Comparison of ENCODE assay signal across 15 cellular contexts in genomic region chr3:41216993-41217392, GRCh38. TPM values are rescaled to one million over a fixed set of nuclear protein-coding genes. Genes with fewer than 3 reads are reported as not detected.
DNase-seq lines count a peak whose midpoint lies in the region; ATAC-seq and TF ChIP-seq lines count a peak whose summit lies in the region.
"Had no signal": no experiment of that assay in that cellular context is flagged by ENCODE, and none has a peak within 500 bp of the region (broad histone marks: within the 10 kb centered on the region; RNA-seq: fewer than 3 reads in every experiment).

No MANE protein-coding gene starts in this region.

- CTCF ChIA-PET in CD8-positive, alpha-beta memory T cell (lab: Charles Lee) = no interaction called here
- CTCF ChIA-PET in activated B cell treated with CpG ODN at 0.5 μM for 24 hours (lab: Charles Lee) = interaction anchor here (0.8 kb wide), 1 partner anchor 545 kb away, joined by 3 read pairs; no protein-coding TSS in a partner anchor

- no peak overlapping the region for H3K4me3 ChIP-seq in CD8-positive, alpha-beta memory T cell (ENCODE audit: low read length)
- H3K4me3 ChIP-seq in brain microvascular endothelial cell (ENCODE audit: low read depth, low read length) (no peak overlapping the region), tibial artery (no peak overlapping the region)
- H3K4me3 ChIP-seq: ovary, PC-9 had no signal

- ATAC-seq in activated B cell treated with CpG ODN at 0.5 μM for 24 hours (ENCODE audit: low read depth) = no peak

- no peak for TF ChIP-seq CTCF in 22Rv1 (IDR thresholded peaks at IDR 0.05)
- no peak for TF ChIP-seq CTCF in activated B cell treated with CpG ODN at 0.5 μM for 24 hours (IDR thresholded peaks at IDR 0.05)
- no peak for TF ChIP-seq CTCF in mesothelial cell of epicardium (IDR thresholded peaks at IDR 0.05; ENCODE audit: unreplicated experiment)
- TF ChIP-seq CTCF in brain microvascular endothelial cell (IDR thresholded peaks at IDR 0.05; ENCODE audit: low read depth, low read length, missing control alignments) = no peak
- no peak for TF ChIP-seq CTCF in tibial artery (IDR thresholded peaks at IDR 0.05)
- TF ChIP-seq CTCF in GM13976 (IDR thresholded peaks at IDR 0.05; ENCODE audit: borderline replicate concordance, control extremely low read depth, extremely low read depth, insufficient read depth, missing control alignments) = no peak

- peaks cover 0 to 5% (median 4%) of the 10 kb centered on the region in 3 donors for H3K36me3 Mint-ChIP-seq in CD8-positive, alpha-beta memory T cell
- H3K36me3 Mint-ChIP-seq in activated B cell treated with CpG ODN at 0.5 μM for 24 hours (ENCODE audit: low read depth) = peaks cover 10% of the 10 kb centered on the region
- peaks cover 2% of the 10 kb centered on the region for H3K36me3 Mint-ChIP-seq in mesothelial cell of epicardium

- peak overlapping the region in 5 of 8 donors; percentile 7 to 52 (median 35) for H3K27ac Mint-ChIP-seq in CD8-positive, alpha-beta memory T cell
- H3K27ac Mint-ChIP-seq in activated B cell treated with CpG ODN at 0.5 μM for 24 hours (peak overlapping the region; percentile 43), mesothelial cell of epicardium (peak overlapping the region; percentile 36)

- no peak for DNase-seq in CD8-positive, alpha-beta memory T cell
- DNase-seq in activated B cell treated with CpG ODN at 0.5 μM for 24 hours (no peak), mesothelial cell of epicardium (ENCODE audit: low spot score in 2 of 2, unreplicated experiment in 2 of 2) (no peak), brain microvascular endothelial cell (no peak), tibial artery (no peak), GM13976 (ENCODE audit: low spot score) (no peak), NCI-H524 (lab: John Stamatoyannopoulos, UW) (no peak)
- DNase-seq: BE2C; effector CD4-positive, alpha-beta T cell; mesendoderm; NCI-H510A treated with DMSO at 0.1 percent for 48 hours; ovary; PC-9; SW 1271 had no signal

- in situ Hi-C loops in brain microvascular endothelial cell (cut with HindIII; ENCODE audit: low pct_ligation_motif_present, low sequenced_read_pairs) (no loop called here), GM13976 (cut with MboI; ENCODE audit: low sequenced_read_pairs, unreplicated experiment) (no loop called here)

- POLR2A ChIA-PET in CD8-positive, alpha-beta memory T cell (lab: Charles Lee) = interaction anchor here (2.0 kb wide), 1 partner anchor 17 kb away, joined by 8 read pairs; the partner anchor contains the start of gene CTNNB1
- POLR2A ChIA-PET in activated B cell treated with CpG ODN at 0.5 μM for 24 hours (lab: Charles Lee) = interaction anchor here (1.8 kb wide), 1 partner anchor 17 kb away, joined by 9 read pairs; the partner anchor contains the start of gene CTNNB1

- H3K36me3 ChIP-seq in CD8-positive, alpha-beta memory T cell (ENCODE audit: insufficient read depth, low read length) = no peaks in the 10 kb centered on the region
- H3K36me3 ChIP-seq in brain microvascular endothelial cell (replicated peaks) = no peaks in the 10 kb centered on the region
- H3K36me3 ChIP-seq in tibial artery = no peaks in the 10 kb centered on the region
- H3K36me3 ChIP-seq: BE2C, ovary had no signal

- peaks cover 92% of the 10 kb centered on the region for H3K4me1 ChIP-seq in CD8-positive, alpha-beta memory T cell (ENCODE audit: insufficient read depth, low read length)
- H3K4me1 ChIP-seq in tibial artery = peaks cover 0 to 95% (median 38%) of the 10 kb centered on the region in 4 donors

- no peaks in the 10 kb centered on the region for H3K9me3 Mint-ChIP-seq in CD8-positive, alpha-beta memory T cell
- H3K9me3 Mint-ChIP-seq in activated B cell treated with CpG ODN at 0.5 μM for 24 hours = no peaks in the 10 kb centered on the region
- peaks cover 2% of the 10 kb centered on the region for H3K9me3 Mint-ChIP-seq in mesothelial cell of epicardium

- H3K4me3 Mint-ChIP-seq in CD8-positive, alpha-beta memory T cell = peak overlapping the region in 4 of 7 donors; percentile 27 to 54 (median 43)
- peak overlapping the region; percentile 6 for H3K4me3 Mint-ChIP-seq in activated B cell treated with CpG ODN at 0.5 μM for 24 hours
- H3K4me3 Mint-ChIP-seq in mesothelial cell of epicardium = no peak overlapping the region

- H3K9me3 ChIP-seq in CD8-positive, alpha-beta memory T cell (ENCODE audit: low read length) = no peaks in the 10 kb centered on the region
- no peaks in the 10 kb centered on the region for H3K9me3 ChIP-seq in tibial artery
- H3K9me3 ChIP-seq: BE2C, ovary had no signal

- H3K27ac ChIP-seq in 22Rv1 = peak overlapping the region; percentile 47
- no peak overlapping the region for H3K27ac ChIP-seq in CD8-positive, alpha-beta memory T cell (ENCODE audit: low read depth, low read length)
- no peak overlapping the region for H3K27ac ChIP-seq in brain microvascular endothelial cell
- H3K27ac ChIP-seq in tibial artery = no peak overlapping the region
- H3K27ac ChIP-seq: ovary, PC-9 had no signal

- peaks cover 87 to 98% (median 97%) of the 10 kb centered on the region in 3 donors for H3K4me1 Mint-ChIP-seq in CD8-positive, alpha-beta memory T cell
- peaks cover 90% of the 10 kb centered on the region for H3K4me1 Mint-ChIP-seq in activated B cell treated with CpG ODN at 0.5 μM for 24 hours
- peaks cover 66% of the 10 kb centered on the region for H3K4me1 Mint-ChIP-seq in mesothelial cell of epicardium

- H3K27me3 Mint-ChIP-seq in CD8-positive, alpha-beta memory T cell = no peaks in the 10 kb centered on the region
- H3K27me3 Mint-ChIP-seq in activated B cell treated with CpG ODN at 0.5 μM for 24 hours = no peaks in the 10 kb centered on the region
- no peaks in the 10 kb centered on the region for H3K27me3 Mint-ChIP-seq in mesothelial cell of epicardium (ENCODE audit: low read depth)

- no peaks in the 10 kb centered on the region for H3K27me3 ChIP-seq in CD8-positive, alpha-beta memory T cell (ENCODE audit: insufficient read depth, low read length, poor library complexity, severe bottlenecking)
- H3K27me3 ChIP-seq in brain microvascular endothelial cell (replicated peaks) (no peaks in the 10 kb centered on the region), tibial artery (no peaks in the 10 kb centered on the region)
- H3K27me3 ChIP-seq: BE2C, ovary had no signal

- intact Hi-C loops in activated B cell treated with CpG ODN at 0.5 μM for 24 hours (cut with micrococcal nuclease) (no loop called here), tibial artery (cut with DNase I; ENCODE audit: low total_unique reads) (no loop called here)

RNA-seq across cellular contexts. Expression of gene CTNNB1, which starts 17.7 kb away (rescaled TPM):
- total RNA-seq in CD8-positive, alpha-beta memory T cell = 100 to 1,000 TPM; 156 to 166 TPM
- polyA plus RNA-seq in CD8-positive, alpha-beta memory T cell = 54.4 TPM
- total RNA-seq in activated B cell treated with CpG ODN at 0.5 μM for 24 hours (155 and 164 TPM in 2 replicates), mesothelial cell of epicardium (534 to 545 TPM (median 537 TPM) in 3 replicates)
